ENCODE assay signal across 1 cellular context in the genomic region with DNA sequence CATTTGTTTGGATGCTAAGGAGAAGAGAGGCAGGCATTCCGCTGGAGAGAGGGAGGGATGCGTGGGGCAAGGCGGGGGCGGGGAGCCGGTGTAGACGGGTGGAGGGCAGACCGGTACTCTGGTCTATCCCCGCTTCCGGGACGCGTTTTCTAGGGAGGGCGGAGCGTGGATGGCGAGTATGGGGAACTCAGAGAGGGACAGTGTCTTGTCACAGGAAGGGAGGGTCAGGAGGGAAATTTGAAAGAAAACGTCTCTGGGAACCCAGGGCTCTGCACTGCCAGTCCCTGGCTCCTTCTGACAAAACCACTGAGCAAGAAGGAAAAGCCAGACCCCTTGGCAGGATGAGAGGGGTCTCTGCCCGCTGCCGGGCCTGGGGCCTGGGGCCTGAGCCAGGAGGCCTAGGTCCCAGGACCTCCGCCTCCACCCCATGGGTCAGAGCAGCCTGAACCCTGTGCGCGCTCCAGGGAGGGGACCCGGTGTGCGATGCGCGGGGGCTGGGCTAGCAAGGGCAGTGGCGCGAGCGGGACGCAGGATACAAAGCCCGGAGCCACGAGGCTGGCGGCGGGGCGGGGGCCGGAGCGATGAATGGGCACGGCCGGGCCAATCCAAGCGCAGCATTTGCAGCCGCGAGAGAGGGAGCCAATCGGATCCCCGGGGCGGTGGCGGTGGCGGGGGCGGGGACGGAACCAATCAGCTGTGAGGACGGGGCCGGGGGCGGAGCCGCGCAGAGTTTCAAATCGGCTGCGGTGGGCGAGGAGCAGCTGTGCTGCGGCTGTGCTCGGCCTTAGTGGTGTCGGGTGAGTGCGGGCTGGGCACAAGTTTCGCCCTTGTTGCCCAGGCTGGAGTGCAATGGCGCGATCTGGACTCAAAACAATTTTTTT.
TF ChIP-seq lines count a peak whose summit lies in the region.

A gene with protein sequence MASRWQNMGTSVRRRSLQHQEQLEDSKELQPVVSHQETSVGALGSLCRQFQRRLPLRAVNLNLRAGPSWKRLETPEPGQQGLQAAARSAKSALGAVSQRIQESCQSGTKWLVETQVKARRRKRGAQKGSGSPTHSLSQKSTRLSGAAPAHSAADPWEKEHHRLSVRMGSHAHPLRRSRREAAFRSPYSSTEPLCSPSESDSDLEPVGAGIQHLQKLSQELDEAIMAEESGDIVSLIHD (plus strand): TSS at position 764 of the 881 bp plus-strand sequence. CDS start 656 bp downstream, outside the sequence.

TF ChIP-seq in HEK293, 187 proteins besides CTCF, POLR2A, EP300 and RAD21 (continued from another document and continues in another):
- TF ChIP-seq, protein P1, sequence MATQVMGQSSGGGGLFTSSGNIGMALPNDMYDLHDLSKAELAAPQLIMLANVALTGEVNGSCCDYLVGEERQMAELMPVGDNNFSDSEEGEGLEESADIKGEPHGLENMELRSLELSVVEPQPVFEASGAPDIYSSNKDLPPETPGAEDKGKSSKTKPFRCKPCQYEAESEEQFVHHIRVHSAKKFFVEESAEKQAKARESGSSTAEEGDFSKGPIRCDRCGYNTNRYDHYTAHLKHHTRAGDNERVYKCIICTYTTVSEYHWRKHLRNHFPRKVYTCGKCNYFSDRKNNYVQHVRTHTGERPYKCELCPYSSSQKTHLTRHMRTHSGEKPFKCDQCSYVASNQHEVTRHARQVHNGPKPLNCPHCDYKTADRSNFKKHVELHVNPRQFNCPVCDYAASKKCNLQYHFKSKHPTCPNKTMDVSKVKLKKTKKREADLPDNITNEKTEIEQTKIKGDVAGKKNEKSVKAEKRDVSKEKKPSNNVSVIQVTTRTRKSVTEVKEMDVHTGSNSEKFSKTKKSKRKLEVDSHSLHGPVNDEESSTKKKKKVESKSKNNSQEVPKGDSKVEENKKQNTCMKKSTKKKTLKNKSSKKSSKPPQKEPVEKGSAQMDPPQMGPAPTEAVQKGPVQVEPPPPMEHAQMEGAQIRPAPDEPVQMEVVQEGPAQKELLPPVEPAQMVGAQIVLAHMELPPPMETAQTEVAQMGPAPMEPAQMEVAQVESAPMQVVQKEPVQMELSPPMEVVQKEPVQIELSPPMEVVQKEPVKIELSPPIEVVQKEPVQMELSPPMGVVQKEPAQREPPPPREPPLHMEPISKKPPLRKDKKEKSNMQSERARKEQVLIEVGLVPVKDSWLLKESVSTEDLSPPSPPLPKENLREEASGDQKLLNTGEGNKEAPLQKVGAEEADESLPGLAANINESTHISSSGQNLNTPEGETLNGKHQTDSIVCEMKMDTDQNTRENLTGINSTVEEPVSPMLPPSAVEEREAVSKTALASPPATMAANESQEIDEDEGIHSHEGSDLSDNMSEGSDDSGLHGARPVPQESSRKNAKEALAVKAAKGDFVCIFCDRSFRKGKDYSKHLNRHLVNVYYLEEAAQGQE (tag by site-specific recombination; IDR thresholded peaks at IDR 0.05) = 0 out of 2 replicates have a peak, but pooled peaks have one; percentile 15
- TF ChIP-seq ZXDB (tag by site-specific recombination; IDR thresholded peaks at IDR 0.05) = peak; percentile 81; the same call in 1 of the 2 replicates
- TF ChIP-seq, protein P2, sequence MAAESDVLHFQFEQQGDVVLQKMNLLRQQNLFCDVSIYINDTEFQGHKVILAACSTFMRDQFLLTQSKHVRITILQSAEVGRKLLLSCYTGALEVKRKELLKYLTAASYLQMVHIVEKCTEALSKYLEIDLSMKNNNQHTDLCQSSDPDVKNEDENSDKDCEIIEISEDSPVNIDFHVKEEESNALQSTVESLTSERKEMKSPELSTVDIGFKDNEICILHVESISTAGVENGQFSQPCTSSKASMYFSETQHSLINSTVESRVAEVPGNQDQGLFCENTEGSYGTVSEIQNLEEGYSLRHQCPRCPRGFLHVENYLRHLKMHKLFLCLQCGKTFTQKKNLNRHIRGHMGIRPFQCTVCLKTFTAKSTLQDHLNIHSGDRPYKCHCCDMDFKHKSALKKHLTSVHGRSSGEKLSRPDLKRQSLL (tag by site-specific recombination; IDR thresholded peaks at IDR 0.05) = no peak
- TF ChIP-seq ZNF121 (tag by site-specific recombination; IDR thresholded peaks at IDR 0.05) = peak; percentile 18; the same call in 1 of the 2 replicates
- TF ChIP-seq, protein P3, sequence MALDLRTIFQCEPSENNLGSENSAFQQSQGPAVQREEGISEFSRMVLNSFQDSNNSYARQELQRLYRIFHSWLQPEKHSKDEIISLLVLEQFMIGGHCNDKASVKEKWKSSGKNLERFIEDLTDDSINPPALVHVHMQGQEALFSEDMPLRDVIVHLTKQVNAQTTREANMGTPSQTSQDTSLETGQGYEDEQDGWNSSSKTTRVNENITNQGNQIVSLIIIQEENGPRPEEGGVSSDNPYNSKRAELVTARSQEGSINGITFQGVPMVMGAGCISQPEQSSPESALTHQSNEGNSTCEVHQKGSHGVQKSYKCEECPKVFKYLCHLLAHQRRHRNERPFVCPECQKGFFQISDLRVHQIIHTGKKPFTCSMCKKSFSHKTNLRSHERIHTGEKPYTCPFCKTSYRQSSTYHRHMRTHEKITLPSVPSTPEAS (tag by site-specific recombination; IDR thresholded peaks at IDR 0.05) = no peak
- TF ChIP-seq ZNF658 (tag by site-specific recombination; IDR thresholded peaks at IDR 0.05) = no peak
- no peak; the same call in 1 of the 2 replicates for TF ChIP-seq ZBTB21 (tag by site-specific recombination; IDR thresholded peaks at IDR 0.05)
- TF ChIP-seq SETDB1 (IDR thresholded peaks at IDR 0.05; ENCODE audit: insufficient read length, low read length) = no peak
- TF ChIP-seq ZNF202 (tag by site-specific recombination; IDR thresholded peaks at IDR 0.05; ENCODE audit: borderline replicate concordance) = no peak
- peak; percentile 85 for TF ChIP-seq ZNF600 (tag by site-specific recombination; IDR thresholded peaks at IDR 0.05)
- TF ChIP-seq, protein P4, sequence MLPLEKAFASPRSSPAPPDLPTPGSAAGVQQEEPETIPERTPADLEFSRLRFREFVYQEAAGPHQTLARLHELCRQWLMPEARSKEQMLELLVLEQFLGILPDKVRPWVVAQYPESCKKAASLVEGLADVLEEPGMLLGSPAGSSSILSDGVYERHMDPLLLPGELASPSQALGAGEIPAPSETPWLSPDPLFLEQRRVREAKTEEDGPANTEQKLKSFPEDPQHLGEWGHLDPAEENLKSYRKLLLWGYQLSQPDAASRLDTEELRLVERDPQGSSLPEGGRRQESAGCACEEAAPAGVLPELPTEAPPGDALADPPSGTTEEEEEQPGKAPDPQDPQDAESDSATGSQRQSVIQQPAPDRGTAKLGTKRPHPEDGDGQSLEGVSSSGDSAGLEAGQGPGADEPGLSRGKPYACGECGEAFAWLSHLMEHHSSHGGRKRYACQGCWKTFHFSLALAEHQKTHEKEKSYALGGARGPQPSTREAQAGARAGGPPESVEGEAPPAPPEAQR (tag by site-specific recombination; IDR thresholded peaks at IDR 0.05) = no peak
- TF ChIP-seq ZNF266 (tag by site-specific recombination; IDR thresholded peaks at IDR 0.05; ENCODE audit: low read depth) = no peak
- TF ChIP-seq, protein P5, sequence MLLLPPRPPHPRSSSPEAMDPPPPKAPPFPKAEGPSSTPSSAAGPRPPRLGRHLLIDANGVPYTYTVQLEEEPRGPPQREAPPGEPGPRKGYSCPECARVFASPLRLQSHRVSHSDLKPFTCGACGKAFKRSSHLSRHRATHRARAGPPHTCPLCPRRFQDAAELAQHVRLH (tag by site-specific recombination; IDR thresholded peaks at IDR 0.05) = peak; percentile 48; the same call in 1 of the 2 replicates
- no peak for TF ChIP-seq ZNF155 (tag by site-specific recombination; IDR thresholded peaks at IDR 0.05)
- TF ChIP-seq GFI1B (tag by site-specific recombination; IDR thresholded peaks at IDR 0.05) = no peak
- TF ChIP-seq, protein P6, sequence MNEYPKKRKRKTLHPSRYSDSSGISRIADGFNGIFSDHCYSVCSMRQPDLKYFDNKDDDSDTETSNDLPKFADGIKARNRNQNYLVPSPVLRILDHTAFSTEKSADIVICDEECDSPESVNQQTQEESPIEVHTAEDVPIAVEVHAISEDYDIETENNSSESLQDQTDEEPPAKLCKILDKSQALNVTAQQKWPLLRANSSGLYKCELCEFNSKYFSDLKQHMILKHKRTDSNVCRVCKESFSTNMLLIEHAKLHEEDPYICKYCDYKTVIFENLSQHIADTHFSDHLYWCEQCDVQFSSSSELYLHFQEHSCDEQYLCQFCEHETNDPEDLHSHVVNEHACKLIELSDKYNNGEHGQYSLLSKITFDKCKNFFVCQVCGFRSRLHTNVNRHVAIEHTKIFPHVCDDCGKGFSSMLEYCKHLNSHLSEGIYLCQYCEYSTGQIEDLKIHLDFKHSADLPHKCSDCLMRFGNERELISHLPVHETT (tag by site-specific recombination; IDR thresholded peaks at IDR 0.05) = no peak
- peak; percentile 48; the same call in 1 of the 2 replicates for TF ChIP-seq ZNF610 (tag by site-specific recombination; IDR thresholded peaks at IDR 0.05; ENCODE audit: borderline replicate concordance)
- TF ChIP-seq MEIS1 (CRISPR knock-in tag; IDR thresholded peaks at IDR 0.05; ENCODE audit: borderline replicate concordance) = no peak
- TF ChIP-seq ZBTB17 (tag by site-specific recombination; IDR thresholded peaks at IDR 0.05) = peak; percentile 94
- TF ChIP-seq, protein P7, sequence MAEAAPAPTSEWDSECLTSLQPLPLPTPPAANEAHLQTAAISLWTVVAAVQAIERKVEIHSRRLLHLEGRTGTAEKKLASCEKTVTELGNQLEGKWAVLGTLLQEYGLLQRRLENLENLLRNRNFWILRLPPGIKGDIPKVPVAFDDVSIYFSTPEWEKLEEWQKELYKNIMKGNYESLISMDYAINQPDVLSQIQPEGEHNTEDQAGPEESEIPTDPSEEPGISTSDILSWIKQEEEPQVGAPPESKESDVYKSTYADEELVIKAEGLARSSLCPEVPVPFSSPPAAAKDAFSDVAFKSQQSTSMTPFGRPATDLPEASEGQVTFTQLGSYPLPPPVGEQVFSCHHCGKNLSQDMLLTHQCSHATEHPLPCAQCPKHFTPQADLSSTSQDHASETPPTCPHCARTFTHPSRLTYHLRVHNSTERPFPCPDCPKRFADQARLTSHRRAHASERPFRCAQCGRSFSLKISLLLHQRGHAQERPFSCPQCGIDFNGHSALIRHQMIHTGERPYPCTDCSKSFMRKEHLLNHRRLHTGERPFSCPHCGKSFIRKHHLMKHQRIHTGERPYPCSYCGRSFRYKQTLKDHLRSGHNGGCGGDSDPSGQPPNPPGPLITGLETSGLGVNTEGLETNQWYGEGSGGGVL (tag by site-specific recombination; IDR thresholded peaks at IDR 0.05) = peak; percentile 66
- TF ChIP-seq, protein P8, sequence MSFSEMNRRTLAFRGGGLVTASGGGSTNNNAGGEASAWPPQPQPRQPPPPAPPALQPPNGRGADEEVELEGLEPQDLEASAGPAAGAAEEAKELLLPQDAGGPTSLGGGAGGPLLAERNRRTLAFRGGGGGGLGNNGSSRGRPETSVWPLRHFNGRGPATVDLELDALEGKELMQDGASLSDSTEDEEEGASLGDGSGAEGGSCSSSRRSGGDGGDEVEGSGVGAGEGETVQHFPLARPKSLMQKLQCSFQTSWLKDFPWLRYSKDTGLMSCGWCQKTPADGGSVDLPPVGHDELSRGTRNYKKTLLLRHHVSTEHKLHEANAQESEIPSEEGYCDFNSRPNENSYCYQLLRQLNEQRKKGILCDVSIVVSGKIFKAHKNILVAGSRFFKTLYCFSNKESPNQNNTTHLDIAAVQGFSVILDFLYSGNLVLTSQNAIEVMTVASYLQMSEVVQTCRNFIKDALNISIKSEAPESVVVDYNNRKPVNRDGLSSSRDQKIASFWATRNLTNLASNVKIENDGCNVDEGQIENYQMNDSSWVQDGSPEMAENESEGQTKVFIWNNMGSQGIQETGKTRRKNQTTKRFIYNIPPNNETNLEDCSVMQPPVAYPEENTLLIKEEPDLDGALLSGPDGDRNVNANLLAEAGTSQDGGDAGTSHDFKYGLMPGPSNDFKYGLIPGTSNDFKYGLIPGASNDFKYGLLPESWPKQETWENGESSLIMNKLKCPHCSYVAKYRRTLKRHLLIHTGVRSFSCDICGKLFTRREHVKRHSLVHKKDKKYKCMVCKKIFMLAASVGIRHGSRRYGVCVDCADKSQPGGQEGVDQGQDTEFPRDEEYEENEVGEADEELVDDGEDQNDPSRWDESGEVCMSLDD (tag by site-specific recombination; IDR thresholded peaks at IDR 0.05) = peak; percentile 86
- peak; percentile 64 for TF ChIP-seq ZFP69B (tag by site-specific recombination; IDR thresholded peaks at IDR 0.05)
- TF ChIP-seq, protein P9, sequence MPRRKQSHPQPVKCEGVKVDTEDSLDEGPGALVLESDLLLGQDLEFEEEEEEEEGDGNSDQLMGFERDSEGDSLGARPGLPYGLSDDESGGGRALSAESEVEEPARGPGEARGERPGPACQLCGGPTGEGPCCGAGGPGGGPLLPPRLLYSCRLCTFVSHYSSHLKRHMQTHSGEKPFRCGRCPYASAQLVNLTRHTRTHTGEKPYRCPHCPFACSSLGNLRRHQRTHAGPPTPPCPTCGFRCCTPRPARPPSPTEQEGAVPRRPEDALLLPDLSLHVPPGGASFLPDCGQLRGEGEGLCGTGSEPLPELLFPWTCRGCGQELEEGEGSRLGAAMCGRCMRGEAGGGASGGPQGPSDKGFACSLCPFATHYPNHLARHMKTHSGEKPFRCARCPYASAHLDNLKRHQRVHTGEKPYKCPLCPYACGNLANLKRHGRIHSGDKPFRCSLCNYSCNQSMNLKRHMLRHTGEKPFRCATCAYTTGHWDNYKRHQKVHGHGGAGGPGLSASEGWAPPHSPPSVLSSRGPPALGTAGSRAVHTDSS (tag by site-specific recombination; IDR thresholded peaks at IDR 0.05) = no peak
- TF ChIP-seq YY1 (tag by site-specific recombination; IDR thresholded peaks at IDR 0.05) = no peak
- peak; percentile 94 for TF ChIP-seq ZEB2 (tag by site-specific recombination; IDR thresholded peaks at IDR 0.05)
- TF ChIP-seq YY2 (tag by site-specific recombination; IDR thresholded peaks at IDR 0.05) = no peak
- TF ChIP-seq, protein P10, sequence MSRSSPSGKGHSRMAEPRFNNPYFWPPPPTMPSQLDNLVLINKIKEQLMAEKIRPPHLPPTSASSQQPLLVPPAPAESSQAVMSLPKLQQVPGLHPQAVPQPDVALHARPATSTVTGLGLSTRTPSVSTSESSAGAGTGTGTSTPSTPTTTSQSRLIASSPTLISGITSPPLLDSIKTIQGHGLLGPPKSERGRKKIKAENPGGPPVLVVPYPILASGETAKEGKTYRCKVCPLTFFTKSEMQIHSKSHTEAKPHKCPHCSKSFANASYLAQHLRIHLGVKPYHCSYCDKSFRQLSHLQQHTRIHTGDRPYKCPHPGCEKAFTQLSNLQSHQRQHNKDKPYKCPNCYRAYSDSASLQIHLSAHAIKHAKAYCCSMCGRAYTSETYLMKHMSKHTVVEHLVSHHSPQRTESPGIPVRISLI (tag by site-specific recombination; IDR thresholded peaks at IDR 0.05) = no peak
- TF ChIP-seq ZNF530 (tag by site-specific recombination; IDR thresholded peaks at IDR 0.05; ENCODE audit: low read depth) = no peak
- peak; percentile 79 for TF ChIP-seq ZNF501 (tag by site-specific recombination; IDR thresholded peaks at IDR 0.05)
- TF ChIP-seq ZNF311 (tag by site-specific recombination; IDR thresholded peaks at IDR 0.05; ENCODE audit: borderline replicate concordance) = no peak
- no peak for TF ChIP-seq GLI2 (tag by site-specific recombination; IDR thresholded peaks at IDR 0.05; ENCODE audit: borderline replicate concordance, low read depth)
- TF ChIP-seq HOXA7 (CRISPR knock-in tag; IDR thresholded peaks at IDR 0.05; ENCODE audit: borderline replicate concordance) = no peak
- TF ChIP-seq, protein P11, sequence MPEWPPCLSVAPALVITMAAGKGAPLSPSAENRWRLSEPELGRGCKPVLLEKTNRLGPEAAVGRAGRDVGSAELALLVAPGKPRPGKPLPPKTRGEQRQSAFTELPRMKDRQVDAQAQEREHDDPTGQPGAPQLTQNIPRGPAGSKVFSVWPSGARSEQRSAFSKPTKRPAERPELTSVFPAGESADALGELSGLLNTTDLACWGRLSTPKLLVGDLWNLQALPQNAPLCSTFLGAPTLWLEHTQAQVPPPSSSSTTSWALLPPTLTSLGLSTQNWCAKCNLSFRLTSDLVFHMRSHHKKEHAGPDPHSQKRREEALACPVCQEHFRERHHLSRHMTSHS (tag by site-specific recombination; IDR thresholded peaks at IDR 0.05) = no peak
- no peak for TF ChIP-seq SALL2 (tag by site-specific recombination; IDR thresholded peaks at IDR 0.05; ENCODE audit: borderline replicate concordance)
- peak; percentile 68 for TF ChIP-seq ZNF24 (tag by site-specific recombination; IDR thresholded peaks at IDR 0.05)
